34 cellular contexts compared by ENCODE assay signal in the genomic region with DNA sequence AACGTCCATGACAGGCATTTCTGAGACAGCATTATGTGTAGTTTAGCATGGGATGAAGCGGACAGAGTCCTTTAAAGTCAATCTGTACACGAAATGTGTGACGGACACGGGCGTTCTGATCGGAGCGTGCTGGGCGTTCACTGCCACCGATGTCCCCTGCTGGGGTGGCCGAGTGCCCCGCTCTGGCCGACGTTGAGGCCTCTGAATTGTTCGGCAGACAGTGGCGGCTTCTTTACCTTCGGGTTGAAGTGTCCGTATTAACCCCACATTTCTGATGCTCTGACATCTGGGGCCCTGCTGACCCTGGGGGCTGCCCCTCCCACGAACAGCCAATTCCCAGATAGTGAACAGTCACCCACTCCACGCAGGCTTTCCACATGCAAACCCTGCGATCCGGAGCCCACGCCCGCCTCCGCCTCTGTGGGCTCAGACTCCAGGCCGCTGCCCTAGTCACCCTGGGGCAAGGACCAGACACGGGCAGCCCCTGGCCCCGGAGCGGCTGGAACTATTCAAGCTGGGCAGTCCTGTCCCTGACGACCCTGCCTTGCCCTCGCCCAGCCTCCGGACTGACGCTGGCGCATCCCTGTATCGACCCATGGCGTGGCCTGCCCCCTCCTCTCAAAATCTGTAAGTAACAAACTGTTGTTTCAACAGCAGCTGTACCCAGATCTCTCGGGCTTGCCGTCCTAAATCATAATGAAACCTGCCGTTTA.
"Had no signal": no experiment of that assay in that cellular context is flagged by ENCODE, and none has a peak within 500 bp of the region (broad histone marks: within the 10 kb centered on the region; RNA-seq: fewer than 3 reads in every experiment).

No MANE protein-coding gene starts in this region.

- ATAC-seq: activated CD4-positive, CD25-positive, alpha-beta regulatory T cell treated with anti-CD3 and anti-CD28 coated beads, Interleukin-2, amount 50 U/mL, for 24 hours; activated CD8-positive, alpha-beta memory T cell treated with anti-CD3 and anti-CD28 coated beads, Interleukin-2, amount 10 ng/mL, durations not matched to agents 7 days and 5 days; activated CD8-positive, alpha-beta T cell treated with anti-CD3 and anti-CD28 coated beads, Interleukin-2, amount 10 ng/mL, durations not matched to agents 7 days and 5 days; activated T-cell treated with anti-CD3 and anti-CD28 coated beads, Interleukin-2, amount 50 U/mL, for 72 hours; effector memory CD8-positive, alpha-beta T cell; foreskin keratinocyte; gastrocnemius medialis; T-cell had no signal

- H3K4me1 ChIP-seq: esophagus muscularis mucosa, foreskin keratinocyte, gastrocnemius medialis had no signal

- H3K4me1 Mint-ChIP-seq: activated B cell treated with CpG ODN at 0.5 μM for 24 hours; activated CD8-positive, alpha-beta memory T cell treated with anti-CD3 and anti-CD28 coated beads, Interleukin-2, amount 10 ng/mL, durations not matched to agents 7 days and 5 days; central memory CD8-positive, alpha-beta T cell; T-cell had no signal

- H3K27ac ChIP-seq: brain microvascular endothelial cell, esophagus muscularis mucosa, foreskin keratinocyte, gastrocnemius medialis, WERI-Rb-1 had no signal

- H3K27me3 ChIP-seq: brain microvascular endothelial cell, esophagus muscularis mucosa, foreskin keratinocyte, gastrocnemius medialis had no signal

- H3K9me3 Mint-ChIP-seq: central memory CD8-positive, alpha-beta T cell; effector memory CD8-positive, alpha-beta T cell; T-cell had no signal

- H3K27ac Mint-ChIP-seq: activated B cell treated with CpG ODN at 0.5 μM for 24 hours; activated CD4-positive, alpha-beta memory T cell treated with anti-CD3 and anti-CD28 coated beads for 36 hours; activated CD8-positive, alpha-beta memory T cell treated with anti-CD3 and anti-CD28 coated beads, Interleukin-2, amount 10 ng/mL, durations not matched to agents 7 days and 5 days; activated CD8-positive, alpha-beta T cell treated with anti-CD3 and anti-CD28 coated beads, Interleukin-2, amount 10 ng/mL, durations not matched to agents 7 days and 5 days; activated naive CD8-positive, alpha-beta T cell; activated T-cell treated with anti-CD3 and anti-CD28 coated beads, Interleukin-2, amount 50 U/mL, for 72 hours; effector memory CD8-positive, alpha-beta T cell; T-cell; T-helper 1 cell treated with Interleukin-12 subunit alpha and Interleukin-12 subunit beta and Interleukin-4 antibody, amounts not matched to agents 30 μg/mL and 1 μg/mL, for 36 hours had no signal

- H3K4me3 Mint-ChIP-seq: activated B cell treated with CpG ODN at 0.5 μM for 24 hours; activated CD4-positive, alpha-beta memory T cell treated with anti-CD3 and anti-CD28 coated beads for 36 hours; activated CD8-positive, alpha-beta memory T cell treated with anti-CD3 and anti-CD28 coated beads, Interleukin-2, amount 10 ng/mL, durations not matched to agents 7 days and 5 days; activated CD8-positive, alpha-beta T cell treated with anti-CD3 and anti-CD28 coated beads, Interleukin-2, amount 10 ng/mL, durations not matched to agents 7 days and 5 days; activated naive CD8-positive, alpha-beta T cell; activated T-cell treated with anti-CD3 and anti-CD28 coated beads, Interleukin-2, amount 50 U/mL, for 72 hours; central memory CD8-positive, alpha-beta T cell; effector memory CD8-positive, alpha-beta T cell; T-cell; T-helper 1 cell treated with Interleukin-12 subunit alpha and Interleukin-12 subunit beta and Interleukin-4 antibody, amounts not matched to agents 30 μg/mL and 1 μg/mL, for 36 hours had no signal

- H3K36me3 Mint-ChIP-seq: activated CD4-positive, alpha-beta memory T cell treated with anti-CD3 and anti-CD28 coated beads for 36 hours; activated CD8-positive, alpha-beta memory T cell treated with anti-CD3 and anti-CD28 coated beads, Interleukin-2, amount 10 ng/mL, durations not matched to agents 7 days and 5 days; activated naive CD8-positive, alpha-beta T cell; T-cell had no signal

- DNase-seq: activated B cell treated with CpG ODN at 0.5 μM for 24 hours; activated CD4-positive, alpha-beta memory T cell treated with anti-CD3 and anti-CD28 coated beads for 36 hours; activated CD4-positive, alpha-beta T cell treated with anti-CD3 and anti-CD28 coated beads for 48 hours; activated CD8-positive, alpha-beta memory T cell treated with anti-CD3 and anti-CD28 coated beads, Interleukin-2, amount 10 ng/mL, durations not matched to agents 7 days and 5 days; activated CD8-positive, alpha-beta memory T cell treated with anti-CD3 and anti-CD28 coated beads, Interleukin-2, amount 50 U/mL, for 4 hours; activated CD8-positive, alpha-beta T cell treated with anti-CD3 and anti-CD28 coated beads, Interleukin-2, amount 10 ng/mL, durations not matched to agents 7 days and 5 days; activated gamma-delta T cell; activated naive CD4-positive, alpha-beta T cell; activated naive CD4-positive, alpha-beta T cell treated with anti-CD3 and anti-CD28 coated beads, Interleukin-2, amount 50 U/mL, for 16 hours; activated T-cell treated with anti-CD3 and anti-CD28 coated beads, Interleukin-2, amount 50 U/mL, for 1 hour; activated T-cell treated with anti-CD3 and anti-CD28 coated beads, Interleukin-2, amount 50 U/mL, for 72 hours; amniotic stem cell; anterior cingulate cortex; brain microvascular endothelial cell; cortex of kidney; dermis blood vessel endothelial cell; effector CD4-positive, alpha-beta T cell; effector memory CD8-positive, alpha-beta T cell; erythroblast; foreskin keratinocyte; gastrocnemius medialis; glutamatergic neuron; SW 1271; T-cell; T-helper 9 cell; WERI-Rb-1 had no signal

- H3K27me3 Mint-ChIP-seq: activated B cell treated with CpG ODN at 0.5 μM for 24 hours; activated CD4-positive, alpha-beta memory T cell treated with anti-CD3 and anti-CD28 coated beads for 36 hours; activated CD8-positive, alpha-beta memory T cell treated with anti-CD3 and anti-CD28 coated beads, Interleukin-2, amount 10 ng/mL, durations not matched to agents 7 days and 5 days; activated naive CD8-positive, alpha-beta T cell; central memory CD8-positive, alpha-beta T cell; effector memory CD8-positive, alpha-beta T cell; T-cell had no signal

- FAIRE-seq: astrocyte, bronchial epithelial cell, colon had no signal

- H3K36me3 ChIP-seq: brain microvascular endothelial cell, esophagus muscularis mucosa, gastrocnemius medialis, WERI-Rb-1 had no signal

- H3K4me3 ChIP-seq: esophagus muscularis mucosa, gastrocnemius medialis had no signal

- H3K9me3 ChIP-seq: gastrocnemius medialis had no signal
